1 cellular context compared by ENCODE assay signal in genomic region chr2:12534646-12535263, GRCh38.
TF ChIP-seq lines count a peak whose summit lies in the region.

No MANE protein-coding gene starts in this region.

TF ChIP-seq in IMR-90, 13 proteins besides CTCF, POLR2A, EP300 and RAD21 (continued from another document):
- TF ChIP-seq ELK1 (IDR thresholded peaks at IDR 0.05; ENCODE audit: borderline replicate concordance, low read depth, low read length) (no peak), MAZ (IDR thresholded peaks at IDR 0.05; ENCODE audit: borderline replicate concordance, low read depth, low read length) (no peak), FOS (IDR thresholded peaks at IDR 0.05; ENCODE audit: low read depth, low read length) (peak; percentile 71), RFX5 (IDR thresholded peaks at IDR 0.05; ENCODE audit: low read depth, low read length) (no peak), BHLHE40 (IDR thresholded peaks at IDR 0.05; ENCODE audit: low read depth, low read length) (peak; percentile 62; the same call in 1 of the 2 replicates), RCOR1 (IDR thresholded peaks at IDR 0.05; ENCODE audit: insufficient replicate concordance, low read length) (peak; percentile 60), MAFK (IDR thresholded peaks at IDR 0.05; ENCODE audit: low read depth, low read length) (no peak)
